In genomic region chr4:121791481-121791880, GRCh38 we compare ENCODE assay signal across 1 cellular context.
TF ChIP-seq lines count a peak whose summit lies in the region.

No MANE protein-coding gene starts in this region.

TF ChIP-seq in SK-N-SH, 30 proteins besides CTCF, POLR2A, EP300 and RAD21 (continued from another document):
- TF ChIP-seq ZBTB33 (IDR thresholded peaks at IDR 0.05; ENCODE audit: borderline replicate concordance, low read depth) (peak; percentile 51; the same call in 1 of the 2 replicates), TAF1 (IDR thresholded peaks at IDR 0.05; ENCODE audit: borderline replicate concordance, low read depth, low read length) (0 out of 2 replicates have a peak, but pooled peaks have one; percentile 24), YY1 (IDR thresholded peaks at IDR 0.05; ENCODE audit: low read depth) (no peak; the same call in 1 of the 2 replicates), TCF12 (IDR thresholded peaks at IDR 0.05) (peak; percentile 88), USF1 (IDR thresholded peaks at IDR 0.05; ENCODE audit: borderline replicate concordance, low read depth) (0 out of 2 replicates have a peak, but pooled peaks have one; percentile 30), RFX5 (IDR thresholded peaks at IDR 0.05; ENCODE audit: low read length) (no peak), FOXM1 (IDR thresholded peaks at IDR 0.05; ENCODE audit: low read depth) (0 out of 2 replicates have a peak, but pooled peaks have one; percentile 59), TEAD4 (IDR thresholded peaks at IDR 0.05; ENCODE audit: borderline replicate concordance, insufficient read depth) (peak; percentile 91), MEF2A (IDR thresholded peaks at IDR 0.05; ENCODE audit: borderline replicate concordance, low read depth) (peak; percentile 50; the same call in 1 of the 2 replicates), FOSL2 (IDR thresholded peaks at IDR 0.05; ENCODE audit: borderline replicate concordance, low read depth) (peak; percentile 72; the same call in 1 of the 2 replicates), PBX3 (IDR thresholded peaks at IDR 0.05) (peak; percentile 91), FOXJ3 (CRISPR knock-in tag; IDR thresholded peaks at IDR 0.05) (no peak), EZH2phosphoT487 (IDR thresholded peaks at IDR 0.05; ENCODE audit: borderline replicate concordance, low read depth) (no peak), RCOR1 (IDR thresholded peaks at IDR 0.05; ENCODE audit: low read length) (no peak), REST (IDR thresholded peaks at IDR 0.05; ENCODE audit: low read depth, low read length) (no peak)
